In the genomic region with DNA sequence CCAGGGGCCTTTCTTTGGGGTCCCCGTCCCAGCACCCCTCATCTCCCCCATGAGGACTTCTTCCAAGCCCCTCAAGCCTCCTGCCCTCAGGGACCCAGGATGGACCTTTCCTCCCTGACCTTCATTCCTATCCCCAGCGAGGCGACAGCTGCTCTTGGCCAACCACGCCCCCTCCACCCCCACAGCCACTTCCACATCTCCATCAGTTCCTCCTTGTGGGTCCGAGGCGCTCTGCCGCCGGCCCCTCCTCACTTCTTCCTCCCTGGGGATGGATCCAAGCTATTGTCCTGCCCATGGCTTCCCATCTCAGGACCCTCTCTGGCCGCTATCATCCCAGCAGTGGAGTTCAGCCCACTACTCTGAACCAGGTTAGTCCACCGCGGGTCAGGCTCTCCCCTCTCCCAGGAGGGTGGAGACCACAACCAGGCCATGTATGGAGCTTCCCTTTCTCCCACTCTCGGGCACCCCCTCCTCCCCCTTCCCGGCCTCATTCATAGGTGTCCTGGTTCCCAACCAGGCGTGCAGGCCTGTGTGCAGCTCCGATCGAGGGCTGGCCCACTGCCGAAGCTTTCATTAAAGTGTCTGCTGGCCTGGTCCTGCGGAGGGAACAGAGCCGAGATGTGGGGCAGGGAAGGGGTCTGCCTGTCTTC, we compare ENCODE assay signal across 8 cellular contexts. TPM values are rescaled to one million over a fixed set of nuclear protein-coding genes. Genes with fewer than 3 reads are reported as not detected.
A peak's percentile ranks its signal among the peaks of the same experiment; 100 is the strongest.
DNase-seq lines count a peak whose midpoint lies in the region; ATAC-seq and TF ChIP-seq lines count a peak whose summit lies in the region.

No MANE protein-coding gene starts in this region.

- H3K27me3 ChIP-seq in SJSA1 (replicated peaks) = no peaks in the 10 kb centered on the region

- H3K36me3 ChIP-seq in SJSA1 = peaks cover 33% of the 10 kb centered on the region

- DNase-seq in GM12865 (ENCODE audit: low read depth) = no peak
- DNase-seq in SJSA1 (ENCODE audit: low read depth in 1 of 2, low spot score in 2 of 2) = no peak
- peak; percentile 83 for DNase-seq in Right ventricle myocardium superior
- peak; percentile 76 for DNase-seq in sciatic nerve (ENCODE audit: low spot score)
- no peak for DNase-seq in NCI-H2107 treated with DMSO at 0.1 percent for 48 hours (lab: John Stamatoyannopoulos, UW; ENCODE audit: unreplicated experiment)
- no peak for DNase-seq in NCI-H128 (lab: John Stamatoyannopoulos, UW; ENCODE audit: unreplicated experiment)
- no peak for DNase-seq in A172 (ENCODE audit: low spot score)

- no peak for TF ChIP-seq CTCF in GM12865 (IDR thresholded peaks at IDR 0.05; ENCODE audit: insufficient read depth, low read depth, low read length, missing control alignments)

- intact Hi-C loops in Right ventricle myocardium superior (cut with DNase I) = no loop called here
- intact Hi-C loops in sciatic nerve (cut with DNase I) = loop anchor here (5.0 kb wide), 1 partner anchor 107 kb away; no protein-coding TSS in a partner anchor

- H3K9me3 ChIP-seq in SJSA1 (replicated peaks) = peaks cover 3% of the 10 kb centered on the region; the same call in 1 of the 2 replicates

- H3K4me1 ChIP-seq in SJSA1 (replicated peaks) = peaks cover 51% of the 10 kb centered on the region

- ATAC-seq in Right ventricle myocardium superior (ENCODE audit: poor library complexity) = no peak
- ATAC-seq in sciatic nerve = peak; percentile 1
- no peak for ATAC-seq in GM19351 (IDR thresholded peaks at IDR 0.05; ENCODE audit: unreplicated experiment)

- H3K4me3 ChIP-seq in GM12865 (ENCODE audit: low read depth, low read length) (0 out of 2 replicates have a peak overlapping the region, but pooled peaks have one; percentile 10), SJSA1 (peak overlapping the region; percentile 97)

- peak overlapping the region; percentile 100; the same call in 1 of the 2 replicates for H3K27ac ChIP-seq in SJSA1

RNA-seq across cellular contexts. Expression of gene SH2B2, which starts 1.7 kb away (rescaled TPM):
- total RNA-seq in SJSA1 (2014; rRNA removed; shearing (Covaris generic)) = 62.6 and 83.1 TPM in 2 replicates
- total RNA-seq in Right ventricle myocardium superior (0.67 TPM), sciatic nerve (9.9 TPM)
- total RNA-seq in A172 (2014; rRNA removed; shearing (Covaris generic)) = 2.0 and 2.5 TPM in 2 replicates

Comparison
In these comparisons a context has a peak if more than half of its experiments do, and no peak if none do; other contexts are left out.
1. DNase-seq: peak in Right ventricle myocardium superior (single experiment) and sciatic nerve (single experiment); none in GM12865 (single experiment), SJSA1 (0 of 2), NCI-H2107 treated with DMSO at 0.1 percent for 48 hours (single experiment), NCI-H128 (single experiment) and A172 (single experiment).